In genomic region chr5:78696637-78697036, GRCh38 we compare ENCODE assay signal across 1 cellular context.
TF ChIP-seq lines count a peak whose summit lies in the region.

No MANE protein-coding gene starts in this region.

TF ChIP-seq in IMR-90, 13 proteins besides CTCF, POLR2A, EP300 and RAD21 (continued from another document):
- no peak for TF ChIP-seq USF2 (IDR thresholded peaks at IDR 0.05; ENCODE audit: low read depth, low read length)
- no peak for TF ChIP-seq RFX5 (IDR thresholded peaks at IDR 0.05; ENCODE audit: low read depth, low read length)
- no peak for TF ChIP-seq BHLHE40 (IDR thresholded peaks at IDR 0.05; ENCODE audit: low read depth, low read length)
- TF ChIP-seq RCOR1 (IDR thresholded peaks at IDR 0.05; ENCODE audit: insufficient replicate concordance, low read length) = no peak
- no peak for TF ChIP-seq ELK1 (IDR thresholded peaks at IDR 0.05; ENCODE audit: borderline replicate concordance, low read depth, low read length)
- no peak for TF ChIP-seq SMC3 (IDR thresholded peaks at IDR 0.05; ENCODE audit: low read depth, low read length)
- TF ChIP-seq CHD1 (IDR thresholded peaks at IDR 0.05; ENCODE audit: low read depth, low read length) = no peak
- no peak for TF ChIP-seq MAFK (IDR thresholded peaks at IDR 0.05; ENCODE audit: low read depth, low read length)
- no peak for TF ChIP-seq CEBPB (IDR thresholded peaks at IDR 0.05; ENCODE audit: low read depth, low read length)
